Comparison of ENCODE assay signal across 8 cellular contexts in the genomic region with DNA sequence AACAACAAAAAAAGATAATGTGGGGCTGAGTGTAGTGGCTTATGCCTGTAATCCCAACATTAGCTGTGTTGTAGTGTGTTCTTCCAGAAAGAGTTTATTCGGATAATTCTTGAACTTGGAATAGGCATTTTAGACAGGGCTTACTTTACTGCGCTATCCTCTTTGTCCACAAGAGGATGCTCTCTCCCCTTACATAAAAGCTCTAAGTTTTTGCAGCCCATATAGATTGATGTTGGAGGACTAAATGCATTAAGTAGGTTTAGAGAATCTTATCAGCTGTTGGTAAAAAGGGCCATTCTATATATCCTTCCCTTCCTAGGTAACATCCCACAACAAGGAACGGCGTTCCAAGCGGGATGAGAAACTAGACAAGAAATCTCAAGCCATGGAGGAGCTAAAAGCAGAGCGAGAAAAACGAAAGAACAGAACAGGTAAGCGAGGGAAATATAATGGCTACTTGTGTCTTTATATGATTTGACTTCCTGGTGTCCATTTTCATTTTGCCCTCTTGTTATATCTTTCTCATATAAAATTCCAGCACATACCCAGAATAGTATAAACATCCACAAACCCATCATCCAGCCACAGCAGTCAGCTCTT. TPM values are rescaled to one million over a fixed set of nuclear protein-coding genes. Genes with fewer than 3 reads are reported as not detected.
A peak's percentile ranks its signal among the peaks of the same experiment; 100 is the strongest.
DNase-seq lines count a peak whose midpoint lies in the region; TF ChIP-seq lines count a peak whose summit lies in the region.

No MANE protein-coding gene starts in this region.

- CTCF ChIA-PET in SK-N-SH (lab: Yijun Ruan, JAX), result interaction anchor here (0.6 to 3.0 kb wide), 73 partner anchors 9 to 500 kb away, joined by 3 to 33 read pairs (median 4); a partner anchor contains a TSS

- POLR2A ChIA-PET in SK-N-SH (lab: Yijun Ruan, JAX), result interaction anchor here (0.7 to 1.3 kb wide), 2 partner anchors 47 to 78 kb away, joined by 3 to 5 read pairs; a partner anchor contains a TSS

- no peaks in the 10 kb centered on the region for H3K9me3 ChIP-seq in SK-N-SH

- no peak for TF ChIP-seq EP300 in SK-N-SH (IDR thresholded peaks at IDR 0.05; ENCODE audit: borderline replicate concordance in 1 of 2, low read depth in 1 of 2, low read length in 1 of 2)

- H3K4me2 ChIP-seq in SK-N-SH, result no peak overlapping the region

- no peak overlapping the region for H3K4me3 ChIP-seq in SK-N-SH (ENCODE audit: low read depth in 2 of 2, low read length in 1 of 2)

- no peak overlapping the region for H3K27ac ChIP-seq in SK-N-SH (ENCODE audit: low read depth in 2 of 2, low read length in 1 of 2)

- no peak overlapping the region for H2AFZ ChIP-seq in SK-N-SH (ENCODE audit: low read depth)

- TF ChIP-seq RAD21 in SK-N-SH (IDR thresholded peaks at IDR 0.05; ENCODE audit: low read length), result peak; percentile 92

- H3K36me3 ChIP-seq in SK-N-SH (replicated peaks in 1 of 2; ENCODE audit: control insufficient read depth in 1 of 2, insufficient read depth in 2 of 2, low read length in 1 of 2), result peaks cover 18 to 51% of the 10 kb centered on the region in 2 experiments

- peak; percentile 97 for TF ChIP-seq CTCF in SK-N-SH (IDR thresholded peaks at IDR 0.05)

- peaks cover 11% of the 10 kb centered on the region; the same call in 1 of the 2 replicates for H3K79me2 ChIP-seq in SK-N-SH (ENCODE audit: insufficient read depth)

- DNase-seq in SIG-M5 treated with dmso at 0.1 percent for 504 hours (lab: John Stamatoyannopoulos, UW; ENCODE audit: unreplicated experiment) (peak; percentile 43), SIG-M5 (lab: John Stamatoyannopoulos, UW) (no peak), HT-29 (ENCODE audit: low spot score) (peak; percentile 76), SK-N-SH (peak; percentile 62), fibroblast of gingiva (ENCODE audit: low read depth) (peak; percentile 45), pulmonary artery endothelial cell (ENCODE audit: low read depth, low spot score) (peak; percentile 24), T-helper 9 cell (no peak)
- no peak for DNase-seq in stimulated activated CD4-positive, alpha-beta T cell treated with anti-CD3 and anti-CD28 coated beads, Interleukin-4, amount 100 ng/mL, for 4 hours

- H3K9ac ChIP-seq in SK-N-SH, result no peak overlapping the region

- no peaks in the 10 kb centered on the region for H3K27me3 ChIP-seq in SK-N-SH (ENCODE audit: insufficient read depth)

- 89% methylated on average over 8 of the region's 8 CpGs for WGBS in SK-N-SH (ENCODE audit: low lambda C conversion rate)

- H3K9me2 ChIP-seq in SK-N-SH, result no peaks in the 10 kb centered on the region

- H3F3A ChIP-seq in SK-N-SH (replicated peaks; ENCODE audit: insufficient read depth), result peaks cover 8% of the 10 kb centered on the region

- 0 out of 2 replicates have a peak, but pooled peaks cover 5% of the 10 kb centered on the region for H4K20me1 ChIP-seq in SK-N-SH (ENCODE audit: insufficient read depth)

- no peaks in the 10 kb centered on the region for H3K4me1 ChIP-seq in SK-N-SH (ENCODE audit: control insufficient read depth in 1 of 2, insufficient read depth in 2 of 2, low read depth in 1 of 2, low read length in 1 of 2)

TF ChIP-seq in SK-N-SH, 30 proteins besides CTCF, POLR2A, EP300 and RAD21:
- TF ChIP-seq FOXJ3 (CRISPR knock-in tag; IDR thresholded peaks at IDR 0.05) (no peak), SMC3 (IDR thresholded peaks at IDR 0.05; ENCODE audit: low read depth, low read length) (peak; percentile 69), TEAD4 (IDR thresholded peaks at IDR 0.05; ENCODE audit: borderline replicate concordance, insufficient read depth) (no peak)

RNA-seq across cellular contexts. Expression of a gene that starts 27.8 kb away (rescaled TPM):
- total RNA-seq in HT-29 (2014; rRNA removed; shearing (Covaris generic)), result 7.3 and 9.7 TPM in 2 replicates
- polyA plus RNA-seq in SK-N-SH (2012; rRNA removed), result 1.0 and 2.2 TPM in 2 replicates
- polyA plus RNA-seq in SK-N-SH (2012; cell fraction: cytosol; rRNA removed), result 0.60 and 1.1 TPM in 2 replicates
- 4.9 and 7.4 TPM in 2 replicates for polyA plus RNA-seq in SK-N-SH (2012; cell fraction: nucleus; rRNA removed)
- 0.46 and 2.8 TPM in 2 replicates for total RNA-seq in pulmonary artery endothelial cell

RNA-seq across cellular contexts. Expression of a gene that starts 47.7 kb away (rescaled TPM):
- 0.05 TPM in 2 replicates for total RNA-seq in HT-29 (2014; rRNA removed; shearing (Covaris generic))
- polyA plus RNA-seq in SK-N-SH (2012; rRNA removed), result 0.06 and 0.07 TPM in 2 replicates
- 0.01 and 0.07 TPM in 2 replicates for polyA plus RNA-seq in SK-N-SH (2012; cell fraction: cytosol; rRNA removed)
- polyA plus RNA-seq in SK-N-SH (2012; cell fraction: nucleus; rRNA removed), result 0.87 and 1.6 TPM in 2 replicates
- total RNA-seq in pulmonary artery endothelial cell, result 0.07 and 0.18 TPM in 2 replicates

RNA-seq across cellular contexts. Expression of a gene that starts 49.0 kb away (rescaled TPM):
- 13.4 and 21.0 TPM in 2 replicates for total RNA-seq in HT-29 (2014; rRNA removed; shearing (Covaris generic))
- polyA plus RNA-seq in SK-N-SH (2012; rRNA removed), result 27.8 and 32.4 TPM in 2 replicates
- polyA plus RNA-seq in SK-N-SH (2012; cell fraction: cytosol; rRNA removed), result 33.3 and 33.5 TPM in 2 replicates
- 16.7 and 30.3 TPM in 2 replicates for polyA plus RNA-seq in SK-N-SH (2012; cell fraction: nucleus; rRNA removed)
- total RNA-seq in pulmonary artery endothelial cell, result 14.3 and 14.6 TPM in 2 replicates

Comparison
In these comparisons a context has a peak if more than half of its experiments do, and no peak if none do; other contexts are left out.
1. DNase-seq: peak in SIG-M5 treated with dmso at 0.1 percent for 504 hours (single experiment), HT-29 (single experiment), SK-N-SH (single experiment), fibroblast of gingiva (single experiment) and pulmonary artery endothelial cell (single experiment); none in SIG-M5 (single experiment), stimulated activated CD4-positive, alpha-beta T cell treated with anti-CD3 and anti-CD28 coated beads, Interleukin-4, amount 100 ng/mL, for 4 hours (0 of 2) and T-helper 9 cell (single experiment).